In the genomic region with DNA sequence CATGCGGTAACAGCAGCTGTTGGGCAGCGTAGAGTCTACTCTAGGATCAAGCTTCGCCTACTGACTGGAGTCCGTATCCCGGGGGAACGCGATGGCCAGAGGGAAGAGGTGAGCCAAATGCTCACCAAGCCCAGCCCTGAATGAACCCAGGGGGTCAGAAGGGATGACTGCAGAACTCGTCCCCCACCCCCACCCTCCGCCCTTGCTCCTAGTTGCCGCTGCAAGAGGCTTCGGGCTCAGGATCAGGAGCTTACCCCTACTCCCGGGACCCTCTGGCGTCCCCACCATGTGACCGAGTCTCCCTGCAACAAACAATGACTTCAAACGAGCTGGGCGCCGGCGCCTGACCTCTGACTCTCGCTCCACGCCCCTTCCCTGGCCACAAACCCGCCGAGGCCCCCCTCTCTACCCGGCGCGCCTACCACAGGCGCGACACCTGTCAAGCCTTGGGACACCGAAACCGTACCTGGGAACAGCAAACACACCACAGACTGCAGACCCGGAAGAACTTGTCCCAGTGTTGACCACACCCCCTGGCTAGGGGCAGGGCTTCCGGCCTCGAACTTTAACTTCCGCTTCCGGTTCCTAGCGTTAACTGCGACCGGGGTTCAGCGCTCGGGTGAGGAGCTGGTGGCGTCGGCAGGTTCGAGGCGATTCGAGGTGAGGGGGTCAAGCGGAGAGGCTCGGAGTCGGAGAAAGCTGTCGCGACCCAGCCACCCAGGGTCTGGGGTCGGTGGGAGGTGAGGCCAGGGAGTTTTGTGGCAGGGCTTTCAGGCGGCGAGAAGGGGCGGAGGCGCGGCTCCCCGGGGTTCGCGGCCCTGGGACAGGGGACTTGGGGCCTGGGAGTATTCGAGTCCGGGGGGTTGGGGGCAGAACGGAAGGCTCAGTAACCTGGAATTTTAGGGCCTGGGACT, we compare ENCODE assay signal across 8 cellular contexts. TPM values are rescaled to one million over a fixed set of nuclear protein-coding genes. Genes with fewer than 3 reads are reported as not detected.
DNase-seq lines count a peak whose midpoint lies in the region; ATAC-seq and TF ChIP-seq lines count a peak whose summit lies in the region.

UBL5 (plus strand) TSS at position 594 of the 914 bp plus-strand sequence. CDS start 420 bp downstream, outside the sequence.

- H3K27me3 ChIP-seq in mononuclear cell (ENCODE audit: insufficient read depth, low read length), result no peaks in the 10 kb centered on the region

- ATAC-seq in GM21576 (IDR thresholded peaks at IDR 0.05; ENCODE audit: unreplicated experiment), result peak; percentile 86

- no peaks in the 10 kb centered on the region for H3K9me3 ChIP-seq in mononuclear cell (ENCODE audit: low read depth, low read length)

- DNase-seq in DMS114 treated with DMSO at 0.1 percent for 48 hours (lab: John Stamatoyannopoulos, UW; ENCODE audit: unreplicated experiment) (peak; percentile 73), OCI-M2 (lab: John Stamatoyannopoulos, UW; ENCODE audit: unreplicated experiment) (peak; percentile 19), activated T-cell treated with anti-CD3 and anti-CD28 coated beads for 4 hours (peak; percentile 87), epithelial cell of esophagus (ENCODE audit: low read depth) (peak; percentile 95)
- peak; percentile 78 to 83 for DNase-seq in stimulated activated CD8-positive, alpha-beta memory T cell treated with anti-CD3 and anti-CD28 coated beads, Interleukin-2, amount 100 ng/mL, for 48 hours (ENCODE audit: low read depth in 2 of 2)

- peak within 1 kb of the TSS; percentile 88 for H3K4me3 ChIP-seq in epithelial cell of esophagus (ENCODE audit: low read length)
- peak within 1 kb of the TSS; percentile 93 for H3K4me3 ChIP-seq in mononuclear cell (ENCODE audit: low read length)

- no peak; the same call in 1 of the 2 replicates for TF ChIP-seq EP300 in Ishikawa (IDR thresholded peaks at IDR 0.05; ENCODE audit: borderline replicate concordance)

- no peak for TF ChIP-seq CTCF in epithelial cell of esophagus (IDR thresholded peaks at IDR 0.05; ENCODE audit: insufficient read depth, low read depth, low read length, missing control alignments)

- H3K4me1 ChIP-seq in mononuclear cell (ENCODE audit: insufficient read depth, low read length), result peaks cover 31% of the 10 kb centered on the region

- TF ChIP-seq RAD21 in Ishikawa (IDR thresholded peaks at IDR 0.05; ENCODE audit: low read depth), result no peak

TF ChIP-seq in Ishikawa, 13 proteins besides CTCF, POLR2A, EP300 and RAD21:
- TF ChIP-seq ZBTB7A (IDR thresholded peaks at IDR 0.05; ENCODE audit: low read depth) (no peak), CREB1 (IDR thresholded peaks at IDR 0.05; ENCODE audit: low read depth) (no peak), TAF1 (IDR thresholded peaks at IDR 0.05; ENCODE audit: low read depth) (peak; percentile 88), TCF12 (IDR thresholded peaks at IDR 0.05; ENCODE audit: low read depth) (peak; percentile 59), FOXM1 (IDR thresholded peaks at IDR 0.05; ENCODE audit: borderline replicate concordance, low read depth) (no peak), EGR1 (IDR thresholded peaks at IDR 0.05) (0 out of 2 replicates have a peak, but pooled peaks have one; percentile 26), YY1 (IDR thresholded peaks at IDR 0.05; ENCODE audit: low read depth) (peak; percentile 48), USF1 (IDR thresholded peaks at IDR 0.05) (peak; percentile 61), TEAD4 (IDR thresholded peaks at IDR 0.05) (0 out of 2 replicates have a peak, but pooled peaks have one; percentile 8), MAX (IDR thresholded peaks at IDR 0.05) (peak; percentile 88), NFIC (IDR thresholded peaks at IDR 0.05) (no peak)
- TF ChIP-seq, protein P1, sequence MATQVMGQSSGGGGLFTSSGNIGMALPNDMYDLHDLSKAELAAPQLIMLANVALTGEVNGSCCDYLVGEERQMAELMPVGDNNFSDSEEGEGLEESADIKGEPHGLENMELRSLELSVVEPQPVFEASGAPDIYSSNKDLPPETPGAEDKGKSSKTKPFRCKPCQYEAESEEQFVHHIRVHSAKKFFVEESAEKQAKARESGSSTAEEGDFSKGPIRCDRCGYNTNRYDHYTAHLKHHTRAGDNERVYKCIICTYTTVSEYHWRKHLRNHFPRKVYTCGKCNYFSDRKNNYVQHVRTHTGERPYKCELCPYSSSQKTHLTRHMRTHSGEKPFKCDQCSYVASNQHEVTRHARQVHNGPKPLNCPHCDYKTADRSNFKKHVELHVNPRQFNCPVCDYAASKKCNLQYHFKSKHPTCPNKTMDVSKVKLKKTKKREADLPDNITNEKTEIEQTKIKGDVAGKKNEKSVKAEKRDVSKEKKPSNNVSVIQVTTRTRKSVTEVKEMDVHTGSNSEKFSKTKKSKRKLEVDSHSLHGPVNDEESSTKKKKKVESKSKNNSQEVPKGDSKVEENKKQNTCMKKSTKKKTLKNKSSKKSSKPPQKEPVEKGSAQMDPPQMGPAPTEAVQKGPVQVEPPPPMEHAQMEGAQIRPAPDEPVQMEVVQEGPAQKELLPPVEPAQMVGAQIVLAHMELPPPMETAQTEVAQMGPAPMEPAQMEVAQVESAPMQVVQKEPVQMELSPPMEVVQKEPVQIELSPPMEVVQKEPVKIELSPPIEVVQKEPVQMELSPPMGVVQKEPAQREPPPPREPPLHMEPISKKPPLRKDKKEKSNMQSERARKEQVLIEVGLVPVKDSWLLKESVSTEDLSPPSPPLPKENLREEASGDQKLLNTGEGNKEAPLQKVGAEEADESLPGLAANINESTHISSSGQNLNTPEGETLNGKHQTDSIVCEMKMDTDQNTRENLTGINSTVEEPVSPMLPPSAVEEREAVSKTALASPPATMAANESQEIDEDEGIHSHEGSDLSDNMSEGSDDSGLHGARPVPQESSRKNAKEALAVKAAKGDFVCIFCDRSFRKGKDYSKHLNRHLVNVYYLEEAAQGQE (IDR thresholded peaks at IDR 0.05; ENCODE audit: low read depth), result no peak
TF ChIP-seq in Ishikawa: peak in this region for 7.

RNA-seq across cellular contexts. Expression of gene UBL5, which starts in this region (rescaled TPM):
- total RNA-seq in mononuclear cell, result 75.8 TPM

Comparison
In these comparisons a context has a peak if more than half of its experiments do, and no peak if none do; other contexts are left out.
1. Peak in every context shown above with its lines: DNase-seq, ATAC-seq and H3K4me3 ChIP-seq.
2. DNase-seq: peak in every context shown above with its lines; median percentile 95 in epithelial cell of esophagus; 87 in activated T-cell treated with anti-CD3 and anti-CD28 coated beads for 4 hours; 80 in stimulated activated CD8-positive, alpha-beta memory T cell treated with anti-CD3 and anti-CD28 coated beads, Interleukin-2, amount 100 ng/mL, for 48 hours; 73 in DMS114 treated with DMSO at 0.1 percent for 48 hours; 19 in OCI-M2.